ENCODE assay signal across 10 cellular contexts in the genomic region with DNA sequence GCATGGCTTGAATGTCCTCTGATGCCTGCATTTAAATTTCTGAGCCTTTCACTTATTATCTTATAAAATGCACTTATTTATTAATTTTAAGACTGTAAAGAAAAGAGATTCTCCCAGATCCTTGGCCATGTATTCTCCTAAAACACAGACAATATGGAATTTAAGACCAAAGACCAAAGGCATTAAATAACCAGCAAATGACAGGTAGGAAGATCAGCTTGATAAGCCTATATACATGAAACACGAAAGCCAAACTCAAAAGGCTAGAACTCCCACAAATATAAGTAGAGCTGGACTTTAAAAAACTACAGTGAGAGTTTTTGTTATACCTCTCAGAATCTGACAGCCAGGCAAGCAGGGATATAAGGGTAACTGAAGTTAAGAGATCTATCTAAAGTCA. TPM values are rescaled to one million over a fixed set of nuclear protein-coding genes. Genes with fewer than 3 reads are reported as not detected.
A peak's percentile ranks its signal among the peaks of the same experiment; 100 is the strongest.
DNase-seq lines count a peak whose midpoint lies in the region; ATAC-seq, FAIRE-seq and TF ChIP-seq lines count a peak whose summit lies in the region.
"Had no signal": no experiment of that assay in that cellular context is flagged by ENCODE, and none has a peak within 500 bp of the region (broad histone marks: within the 10 kb centered on the region; RNA-seq: fewer than 3 reads in every experiment).

No MANE protein-coding gene starts in this region.

- CTCF ChIA-PET in activated CD4-positive, alpha-beta T cell treated with anti-CD3 and anti-CD28 coated beads for 36 hours (lab: Charles Lee), result interaction anchor here (1.1 to 1.4 kb wide), 2 partner anchors 12 to 15 kb away, joined by 3 to 4 read pairs; no protein-coding TSS in a partner anchor

- H3K9ac ChIP-seq in subcutaneous abdominal adipose tissue (ENCODE audit: low read length in 5 of 5), result peak overlapping the region; percentile 6 to 89 (median 31)

- H3K27me3 ChIP-seq in lower lobe of right lung (ENCODE audit: low read depth) (no peaks in the 10 kb centered on the region), subcutaneous abdominal adipose tissue (ENCODE audit: control insufficient read depth in 5 of 5, insufficient read depth in 4 of 5, low read length in 5 of 5) (no peaks in the 10 kb centered on the region), small intestine (ENCODE audit: control insufficient read depth in 2 of 2, insufficient read depth in 2 of 2, low read length in 2 of 2) (no peaks in the 10 kb centered on the region)

- no peaks in the 10 kb centered on the region for H3K27me3 Mint-ChIP-seq in activated CD4-positive, alpha-beta T cell treated with anti-CD3 and anti-CD28 coated beads for 36 hours
- H3K27me3 Mint-ChIP-seq in activated naive CD8-positive, alpha-beta T cell treated with anti-CD3 and anti-CD28 coated beads for 36 hours, result no peaks in the 10 kb centered on the region

- peaks cover 90% of the 10 kb centered on the region for H3K4me1 ChIP-seq in lower lobe of right lung
- H3K4me1 ChIP-seq in subcutaneous abdominal adipose tissue (ENCODE audit: control insufficient read depth in 5 of 5, insufficient read depth in 5 of 5, low read length in 5 of 5), result peaks cover 45 to 94% (median 89%) of the 10 kb centered on the region in 5 donors
- peaks cover 21 to 51% of the 10 kb centered on the region in 2 donors for H3K4me1 ChIP-seq in small intestine (ENCODE audit: control insufficient read depth in 2 of 2, insufficient read depth in 1 of 2, low read depth in 1 of 2, low read length in 1 of 2)

- TF ChIP-seq CTCF in lower lobe of right lung (IDR thresholded peaks at IDR 0.05), result no peak

- peak overlapping the region; percentile 42 for H3K27ac Mint-ChIP-seq in activated CD4-positive, alpha-beta T cell treated with anti-CD3 and anti-CD28 coated beads for 36 hours
- H3K27ac Mint-ChIP-seq in activated naive CD8-positive, alpha-beta T cell treated with anti-CD3 and anti-CD28 coated beads for 36 hours, result peak overlapping the region; percentile 31

- H3K4me3 ChIP-seq in lower lobe of right lung (peak overlapping the region; percentile 4), subcutaneous abdominal adipose tissue (ENCODE audit: low read depth in 1 of 5, low read length in 5 of 5) (peak overlapping the region in 3 of 5 donors; percentile 4 to 28 (median 19)), small intestine (ENCODE audit: low read depth in 1 of 2, low read length in 2 of 2) (no peak overlapping the region)

- 24 to 66% (median 46%) methylated on average over 1 of the region's 1 CpG for WGBS in small intestine, 3 donors

- ATAC-seq in activated CD4-positive, alpha-beta T cell treated with anti-CD3 and anti-CD28 coated beads for 36 hours, result no peak
- ATAC-seq in lower lobe of right lung, result no peak

- intact Hi-C loops in activated CD4-positive, alpha-beta T cell treated with anti-CD3 and anti-CD28 coated beads for 36 hours (cut with DNase I, micrococcal nuclease), result loop anchor here (5.0 kb wide), 2 partner anchors 207 to 252 kb away; a partner anchor contains a TSS
- intact Hi-C loops in lower lobe of right lung (cut with DNase I), result loop anchor here (10.0 kb wide), 1 partner anchor 55 kb away; no protein-coding TSS in a partner anchor

- H3K4me1 Mint-ChIP-seq in activated CD4-positive, alpha-beta T cell treated with anti-CD3 and anti-CD28 coated beads for 36 hours, result peaks cover 75% of the 10 kb centered on the region
- peaks cover 73% of the 10 kb centered on the region for H3K4me1 Mint-ChIP-seq in activated naive CD8-positive, alpha-beta T cell treated with anti-CD3 and anti-CD28 coated beads for 36 hours

- peaks cover 39% of the 10 kb centered on the region for H3K36me3 Mint-ChIP-seq in activated CD4-positive, alpha-beta T cell treated with anti-CD3 and anti-CD28 coated beads for 36 hours (ENCODE audit: low read depth)
- H3K36me3 Mint-ChIP-seq in activated naive CD8-positive, alpha-beta T cell treated with anti-CD3 and anti-CD28 coated beads for 36 hours, result peaks cover 47% of the 10 kb centered on the region

- H3K9me3 ChIP-seq in lower lobe of right lung (no peaks in the 10 kb centered on the region), subcutaneous abdominal adipose tissue (ENCODE audit: control insufficient read depth in 5 of 5, low read length in 5 of 5) (no peaks in the 10 kb centered on the region), small intestine (ENCODE audit: control insufficient read depth, low read depth) (no peaks in the 10 kb centered on the region)

- no peak overlapping the region for H3K4me3 Mint-ChIP-seq in activated CD4-positive, alpha-beta T cell treated with anti-CD3 and anti-CD28 coated beads for 36 hours
- H3K4me3 Mint-ChIP-seq in activated naive CD8-positive, alpha-beta T cell treated with anti-CD3 and anti-CD28 coated beads for 36 hours, result no peak overlapping the region

- no peak for DNase-seq in activated CD4-positive, alpha-beta T cell treated with anti-CD3 and anti-CD28 coated beads for 36 hours
- DNase-seq in activated CD4-positive, alpha-beta T cell treated with anti-CD3 and anti-CD28 coated beads, Interleukin-2, amount 50 U/mL, for 4 hours, result no peak
- DNase-seq in activated naive CD8-positive, alpha-beta T cell treated with anti-CD3 and anti-CD28 coated beads for 36 hours, result no peak
- no peak for DNase-seq in lower lobe of right lung
- no peak for DNase-seq in NCI-H1436 treated with DMSO at 0.1 percent for 48 hours (lab: John Stamatoyannopoulos, UW)
- DNase-seq in small intestine, result no peak
- DNase-seq in stimulated activated CD4-positive, alpha-beta T cell treated with anti-CD3 and anti-CD28 coated beads, Interleukin-2, amount 100 ng/mL, for 48 hours, result no peak
- DNase-seq: activated CD4-positive, CD25-positive, alpha-beta regulatory T cell had no signal

- no peak for FAIRE-seq in small intestine (lab: Jason Lieb, UNC)

- no peaks in the 10 kb centered on the region for H3K36me3 ChIP-seq in lower lobe of right lung
- peaks cover 0 to 8% (median under 1%) of the 10 kb centered on the region in 5 donors for H3K36me3 ChIP-seq in subcutaneous abdominal adipose tissue (ENCODE audit: control insufficient read depth in 5 of 5, insufficient read depth in 5 of 5, low read length in 5 of 5)
- peaks cover 0 to 6% of the 10 kb centered on the region in 2 donors for H3K36me3 ChIP-seq in small intestine (ENCODE audit: control insufficient read depth in 2 of 2, insufficient read depth in 2 of 2, low read length in 2 of 2)

- H3K9me3 Mint-ChIP-seq in activated CD4-positive, alpha-beta T cell treated with anti-CD3 and anti-CD28 coated beads for 36 hours (ENCODE audit: low read depth), result no peaks in the 10 kb centered on the region
- H3K9me3 Mint-ChIP-seq in activated naive CD8-positive, alpha-beta T cell treated with anti-CD3 and anti-CD28 coated beads for 36 hours, result peaks cover 2% of the 10 kb centered on the region

- peak overlapping the region; percentile 99 for H3K27ac ChIP-seq in lower lobe of right lung
- peak overlapping the region; percentile 93 for H3K27ac ChIP-seq in subcutaneous abdominal adipose tissue (ENCODE audit: low read depth, low read length)
- peak overlapping the region in 1 of 2 donors; percentile 91 for H3K27ac ChIP-seq in small intestine (ENCODE audit: low read depth in 1 of 2, low read length in 1 of 2)
- H3K27ac ChIP-seq: 22Rv1 had no signal

- POLR2A ChIA-PET in activated CD4-positive, alpha-beta T cell treated with anti-CD3 and anti-CD28 coated beads for 36 hours (lab: Charles Lee), result interaction anchor here (0.6 kb wide), 1 partner anchor 53 kb away, joined by 4 read pairs; no protein-coding TSS in a partner anchor

RNA-seq across cellular contexts. Expression of a gene that starts 5.1 kb away (rescaled TPM):
- 100 to 1,000 TPM; 256 to 348 TPM for total RNA-seq in activated CD4-positive, alpha-beta T cell treated with anti-CD3 and anti-CD28 coated beads for 36 hours
- 100 to 1,000 TPM; 181 to 191 TPM for total RNA-seq in activated naive CD8-positive, alpha-beta T cell treated with anti-CD3 and anti-CD28 coated beads for 36 hours
- 306 TPM for total RNA-seq in lower lobe of right lung
- polyA plus RNA-seq in small intestine, result 100 to 1,000 TPM; 142 to 363 (median 277) TPM

Comparison
In these comparisons a context has a peak if more than half of its experiments do, and no peak if none do; other contexts are left out.
1. H3K4me3 ChIP-seq: peak in lower lobe of right lung (single experiment) and subcutaneous abdominal adipose tissue (3 of 5); none in small intestine (0 of 2).